Comparison of ENCODE assay signal across 31 cellular contexts in the genomic region with DNA sequence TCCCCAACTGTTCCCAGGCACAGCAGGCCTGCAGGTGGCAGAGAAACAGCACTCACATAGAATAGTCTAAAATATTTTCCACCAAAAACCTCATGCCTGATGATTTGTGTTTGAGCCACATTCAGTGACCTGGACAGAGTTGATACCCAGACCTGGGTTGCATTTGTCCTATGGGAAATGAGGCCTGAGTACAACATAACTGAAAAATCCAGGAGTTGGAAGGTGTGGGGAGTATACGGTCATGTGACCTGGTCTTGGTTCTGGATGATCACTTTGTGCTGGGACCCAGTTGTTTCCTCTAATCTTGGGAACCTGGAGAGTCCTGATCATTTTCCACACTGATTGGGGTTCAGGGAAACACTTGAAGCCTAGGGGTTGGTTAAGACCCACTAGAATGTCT.
A peak's percentile ranks its signal among the peaks of the same experiment; 100 is the strongest.
DNase-seq lines count a peak whose midpoint lies in the region; ATAC-seq, FAIRE-seq and TF ChIP-seq lines count a peak whose summit lies in the region.
"Had no signal": no experiment of that assay in that cellular context is flagged by ENCODE, and none has a peak within 500 bp of the region (broad histone marks: within the 10 kb centered on the region; RNA-seq: fewer than 3 reads in every experiment).

No MANE protein-coding gene starts in this region.

- TF ChIP-seq EP300 in K562 (IDR thresholded peaks at IDR 0.05; ENCODE audit: low read length) (no peak), esophagus muscularis mucosa (IDR thresholded peaks at IDR 0.05) (no peak)

- no peak for TF ChIP-seq POLR2A in K562 (conservative IDR thresholded peaks at IDR 0.05)
- TF ChIP-seq POLR2A in esophagus muscularis mucosa (IDR thresholded peaks at IDR 0.05; ENCODE audit: low read depth), result no peak

- POLR2A ChIA-PET in K562 (lab: Yijun Ruan, JAX), result no interaction called here

- FAIRE-seq in K562 (lab: Jason Lieb, UNC), result no peak
- FAIRE-seq: A204.1, A549, D721Med had no signal

- no peak for TF ChIP-seq RAD21 in K562 (CRISPR knock-in tag; conservative IDR thresholded peaks at IDR 0.05 in 1 of 2, IDR thresholded peaks at IDR 0.05 in 1 of 2)

- H3K27me3 ChIP-seq in K562 (ENCODE audit: control insufficient read depth in 2 of 2, insufficient read depth in 2 of 2, low read length in 2 of 2), result no peaks in the 10 kb centered on the region
- H3K27me3 ChIP-seq in esophagus muscularis mucosa, result no peaks in the 10 kb centered on the region
- H3K27me3 ChIP-seq: BE2C; BLaER1; BLaER1 treated with 17β-estradiol and CSF1 and Interleukin-3, amounts not matched to agents 10 nM and 100 nM had no signal

- no peaks in the 10 kb centered on the region for H3K9me1 ChIP-seq in K562 (ENCODE audit: control insufficient read depth, insufficient read depth, low read length)

- 6% methylated on average over 1 of the region's 1 CpG for WGBS in K562 (ENCODE audit: insufficient coverage, low coverage, missing lambda C conversion rate)
- WGBS in esophagus muscularis mucosa, result 100% methylated on average over 1 of the region's 1 CpG

- H3K27ac ChIP-seq in K562 (ENCODE audit: extremely low read depth, low read depth, low read length), result no peak overlapping the region
- H3K27ac ChIP-seq in esophagus muscularis mucosa (replicated peaks in 1 of 4), result no peak overlapping the region
- H3K27ac ChIP-seq: 22Rv1; A549; BLaER1; BLaER1 treated with 17β-estradiol and CSF1 and Interleukin-3, amounts not matched to agents 10 nM and 100 nM; C4-2B had no signal

- no TSS peak for BruUV-seq in K562 (replicated peaks; lab: Mats Ljungman, UMichigan)

- H3K4me3 ChIP-seq in K562 (no peak overlapping the region), esophagus muscularis mucosa (no peak overlapping the region)
- H3K4me3 ChIP-seq: A549; BLaER1; BLaER1 treated with 17β-estradiol and CSF1 and Interleukin-3, amounts not matched to agents 10 nM and 100 nM had no signal

- no peak overlapping the region for H3K9ac ChIP-seq in K562 (ENCODE audit: insufficient read depth in 1 of 2, low read depth in 2 of 2, low read length in 2 of 2)
- H3K9ac ChIP-seq: BLaER1; BLaER1 treated with 17β-estradiol and CSF1 and Interleukin-3, amounts not matched to agents 10 nM and 100 nM had no signal

- intact Hi-C loops in K562 (cut with micrococcal nuclease), result no loop called here
- intact Hi-C loops in esophagus muscularis mucosa (cut with DNase I), result no loop called here

- TF ChIP-seq CTCF in K562 (IDR thresholded peaks at IDR 0.05 in 2 of 3, conservative IDR thresholded peaks at IDR 0.05 in 1 of 3; ENCODE audit: insufficient read depth in 2 of 3, low read depth in 1 of 3, low read length in 3 of 3) (no peak), esophagus muscularis mucosa (IDR thresholded peaks at IDR 0.05) (no peak)

- no peak overlapping the region for H3K4me2 ChIP-seq in K562 (ENCODE audit: insufficient read depth, low read length)
- H3K4me2 ChIP-seq: A549; BLaER1; BLaER1 treated with 17β-estradiol and CSF1 and Interleukin-3, amounts not matched to agents 10 nM and 100 nM had no signal

- in situ Hi-C loops in K562 (cut with MboI), result no loop called here

- no peak overlapping the region for H2AFZ ChIP-seq in K562 (ENCODE audit: low read depth, low read length)

- H3K79me2 ChIP-seq in K562 (ENCODE audit: control insufficient read depth, insufficient read depth, low read length), result no peaks in the 10 kb centered on the region

- H3K4me1 ChIP-seq in K562 (replicated peaks in 1 of 2; ENCODE audit: control insufficient read depth in 2 of 2, insufficient read depth in 2 of 2, low read length in 2 of 2) (no peaks in the 10 kb centered on the region), esophagus muscularis mucosa (no peaks in the 10 kb centered on the region)
- H3K4me1 ChIP-seq: A549; BE2C; BLaER1; BLaER1 treated with 17β-estradiol and CSF1 and Interleukin-3, amounts not matched to agents 10 nM and 100 nM; Caco-2 had no signal

- no peaks in the 10 kb centered on the region for H3K36me3 ChIP-seq in K562 (ENCODE audit: control insufficient read depth, insufficient read depth, low read length)
- no peaks in the 10 kb centered on the region for H3K36me3 ChIP-seq in esophagus muscularis mucosa
- H3K36me3 ChIP-seq: BE2C; BLaER1; BLaER1 treated with 17β-estradiol and CSF1 and Interleukin-3, amounts not matched to agents 10 nM and 100 nM had no signal

- no peaks in the 10 kb centered on the region for H4K20me1 ChIP-seq in K562 (replicated peaks; ENCODE audit: control insufficient read depth, insufficient read depth, low read length)
- H4K20me1 ChIP-seq: BLaER1; BLaER1 treated with 17β-estradiol and CSF1 and Interleukin-3, amounts not matched to agents 10 nM and 100 nM had no signal

- no peak for ATAC-seq in K562
- ATAC-seq in GM21515 (IDR thresholded peaks at IDR 0.05; ENCODE audit: unreplicated experiment), result no peak
- ATAC-seq: A549; CD8-positive, alpha-beta T cell had no signal

- no peaks in the 10 kb centered on the region for H3K9me3 ChIP-seq in K562 (replicated peaks; ENCODE audit: control insufficient read depth, insufficient read depth, low read depth, low read length)
- no peaks in the 10 kb centered on the region for H3K9me3 ChIP-seq in esophagus muscularis mucosa
- H3K9me3 ChIP-seq: A549; BE2C; BLaER1; BLaER1 treated with 17β-estradiol and CSF1 and Interleukin-3, amounts not matched to agents 10 nM and 100 nM; Caco-2 had no signal

- DNase-seq in K562 (ENCODE audit: extremely low read depth in 1 of 4, low spot score in 3 of 4), result no peak
- DNase-seq in esophagus muscularis mucosa (ENCODE audit: extremely low spot score), result peak; percentile 68
- DNase-seq in SHP77 treated with DMSO at 0.1 percent for 48 hours (lab: John Stamatoyannopoulos, UW), result no peak
- DNase-seq: 8988T; ACHN; AML-193; BE2C; C1 segment of cervical spinal cord; Caco-2; Calu3; CD4-positive, alpha-beta memory T cell; CD4-positive, alpha-beta T cell; CD4-positive, CD25-positive, alpha-beta regulatory T cell; CD8-positive, alpha-beta memory T cell; CD8-positive, alpha-beta T cell; COR-L47; DMS 273 treated with DMSO at 0.1 percent for 48 hours; DMS153; DMS53; DMS79; DMS79 treated with DMSO at 0.1 percent for 48 hours; DND-41; EL had no signal

- CTCF ChIA-PET in K562 (lab: Yijun Ruan, JAX; ENCODE audit: low intra/inter-chr PET ratio), result no interaction called here

TF ChIP-seq in K562, 482 proteins besides CTCF, POLR2A, EP300 and RAD21:
- TF ChIP-seq, protein P1, sequence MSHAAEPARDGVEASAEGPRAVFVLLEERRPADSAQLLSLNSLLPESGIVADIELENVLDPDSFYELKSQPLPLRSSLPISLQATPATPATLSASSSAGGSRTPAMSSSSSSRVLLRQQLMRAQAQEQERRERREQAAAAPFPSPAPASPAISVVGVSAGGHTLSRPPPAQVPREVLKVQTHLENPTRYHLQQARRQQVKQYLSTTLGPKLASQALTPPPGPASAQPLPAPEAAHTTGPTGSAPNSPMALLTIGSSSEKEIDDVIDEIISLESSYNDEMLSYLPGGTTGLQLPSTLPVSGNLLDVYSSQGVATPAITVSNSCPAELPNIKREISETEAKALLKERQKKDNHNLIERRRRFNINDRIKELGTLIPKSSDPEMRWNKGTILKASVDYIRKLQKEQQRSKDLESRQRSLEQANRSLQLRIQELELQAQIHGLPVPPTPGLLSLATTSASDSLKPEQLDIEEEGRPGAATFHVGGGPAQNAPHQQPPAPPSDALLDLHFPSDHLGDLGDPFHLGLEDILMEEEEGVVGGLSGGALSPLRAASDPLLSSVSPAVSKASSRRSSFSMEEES (CRISPR knock-in tag; IDR thresholded peaks at IDR 0.05), result peak; percentile 57; the same call in 1 of the 2 replicates
- TF ChIP-seq, protein P2, sequence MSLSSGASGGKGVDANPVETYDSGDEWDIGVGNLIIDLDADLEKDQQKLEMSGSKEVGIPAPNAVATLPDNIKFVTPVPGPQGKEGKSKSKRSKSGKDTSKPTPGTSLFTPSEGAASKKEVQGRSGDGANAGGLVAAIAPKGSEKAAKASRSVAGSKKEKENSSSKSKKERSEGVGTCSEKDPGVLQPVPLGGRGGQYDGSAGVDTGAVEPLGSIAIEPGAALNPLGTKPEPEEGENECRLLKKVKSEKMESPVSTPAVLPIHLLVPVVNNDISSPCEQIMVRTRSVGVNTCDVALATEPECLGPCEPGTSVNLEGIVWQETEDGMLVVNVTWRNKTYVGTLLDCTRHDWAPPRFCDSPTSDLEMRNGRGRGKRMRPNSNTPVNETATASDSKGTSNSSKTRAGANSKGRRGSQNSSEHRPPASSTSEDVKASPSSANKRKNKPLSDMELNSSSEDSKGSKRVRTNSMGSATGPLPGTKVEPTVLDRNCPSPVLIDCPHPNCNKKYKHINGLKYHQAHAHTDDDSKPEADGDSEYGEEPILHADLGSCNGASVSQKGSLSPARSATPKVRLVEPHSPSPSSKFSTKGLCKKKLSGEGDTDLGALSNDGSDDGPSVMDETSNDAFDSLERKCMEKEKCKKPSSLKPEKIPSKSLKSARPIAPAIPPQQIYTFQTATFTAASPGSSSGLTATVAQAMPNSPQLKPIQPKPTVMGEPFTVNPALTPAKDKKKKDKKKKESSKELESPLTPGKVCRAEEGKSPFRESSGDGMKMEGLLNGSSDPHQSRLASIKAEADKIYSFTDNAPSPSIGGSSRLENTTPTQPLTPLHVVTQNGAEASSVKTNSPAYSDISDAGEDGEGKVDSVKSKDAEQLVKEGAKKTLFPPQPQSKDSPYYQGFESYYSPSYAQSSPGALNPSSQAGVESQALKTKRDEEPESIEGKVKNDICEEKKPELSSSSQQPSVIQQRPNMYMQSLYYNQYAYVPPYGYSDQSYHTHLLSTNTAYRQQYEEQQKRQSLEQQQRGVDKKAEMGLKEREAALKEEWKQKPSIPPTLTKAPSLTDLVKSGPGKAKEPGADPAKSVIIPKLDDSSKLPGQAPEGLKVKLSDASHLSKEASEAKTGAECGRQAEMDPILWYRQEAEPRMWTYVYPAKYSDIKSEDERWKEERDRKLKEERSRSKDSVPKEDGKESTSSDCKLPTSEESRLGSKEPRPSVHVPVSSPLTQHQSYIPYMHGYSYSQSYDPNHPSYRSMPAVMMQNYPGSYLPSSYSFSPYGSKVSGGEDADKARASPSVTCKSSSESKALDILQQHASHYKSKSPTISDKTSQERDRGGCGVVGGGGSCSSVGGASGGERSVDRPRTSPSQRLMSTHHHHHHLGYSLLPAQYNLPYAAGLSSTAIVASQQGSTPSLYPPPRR (CRISPR knock-in tag; IDR thresholded peaks at IDR 0.05; ENCODE audit: borderline replicate concordance), result no peak
